In the genomic region with DNA sequence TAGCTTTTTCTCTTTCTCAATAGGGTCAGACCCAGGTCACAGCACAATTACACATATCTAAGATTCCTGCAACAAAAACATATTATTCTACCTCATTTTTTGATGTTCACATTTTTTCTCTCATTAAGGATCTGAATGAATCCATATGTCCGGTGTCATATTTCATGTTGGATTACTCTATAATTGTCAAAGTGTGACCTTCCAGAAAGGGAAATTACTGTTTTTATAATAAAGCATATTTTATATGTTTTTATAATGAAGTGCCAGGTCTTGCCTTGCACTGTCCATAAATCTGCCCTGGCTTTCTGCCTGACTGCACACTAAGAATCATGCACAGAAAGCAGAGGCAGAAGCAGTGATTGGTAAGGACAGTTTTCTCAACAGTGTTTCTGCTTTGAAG, we compare ENCODE assay signal across 16 cellular contexts.
A peak's percentile ranks its signal among the peaks of the same experiment; 100 is the strongest.
DNase-seq lines count a peak whose midpoint lies in the region; ATAC-seq, FAIRE-seq and TF ChIP-seq lines count a peak whose summit lies in the region.
"Had no signal": no experiment of that assay in that cellular context is flagged by ENCODE, and none has a peak within 500 bp of the region (broad histone marks: within the 10 kb centered on the region; RNA-seq: fewer than 3 reads in every experiment).

No MANE protein-coding gene starts in this region.

- FAIRE-seq in H54 (lab: Jason Lieb, UNC): peak; percentile 30

- no peaks in the 10 kb centered on the region for H3K9me2 ChIP-seq in GM23338 (ENCODE audit: insufficient read depth)

- TF ChIP-seq CTCF in GM23338 (conservative IDR thresholded peaks at IDR 0.05; ENCODE audit: low read depth in 2 of 2): no peak

- H4K20me1 ChIP-seq in GM23338 (replicated peaks; ENCODE audit: insufficient read depth): no peaks in the 10 kb centered on the region

- no peak overlapping the region for H3K27ac Mint-ChIP-seq in GM23338
- H3K27ac Mint-ChIP-seq: activated T-helper 1 cell treated with anti-CD3 and anti-CD28 coated beads, Interleukin-12 subunit alpha, Interleukin-12 subunit beta, Interleukin-2, Interleukin-4 antibody, amounts not matched to agents 30 ng/mL and 10 ng/mL and 1 ng/mL, durations not matched to agents 14 hours and 24 hours and 36 hours had no signal

- no peak overlapping the region for H3K27ac ChIP-seq in SK-N-MC
- no peak overlapping the region for H3K27ac ChIP-seq in GM23338 (ENCODE audit: low read depth)
- H3K27ac ChIP-seq: ascending aorta had no signal

- no peaks in the 10 kb centered on the region for H3F3A ChIP-seq in GM23338 (replicated peaks; ENCODE audit: low read depth)

- H3K27me3 ChIP-seq in GM23338 (ENCODE audit: insufficient read depth): no peaks in the 10 kb centered on the region
- H3K27me3 ChIP-seq: ascending aorta had no signal

- peaks cover 5% of the 10 kb centered on the region for H3K4me1 Mint-ChIP-seq in GM23338

- no peaks in the 10 kb centered on the region for H3K79me2 ChIP-seq in GM23338 (replicated peaks; ENCODE audit: insufficient read depth)

- peaks cover 3% of the 10 kb centered on the region; the same call in 2 of the 3 replicates for H3K36me3 Mint-ChIP-seq in GM23338 (ENCODE audit: low read depth)

- ATAC-seq in HG03565 (IDR thresholded peaks at IDR 0.05; ENCODE audit: unreplicated experiment) (no peak), GM18517 (IDR thresholded peaks at IDR 0.05; ENCODE audit: unreplicated experiment) (no peak), GM23338 (no peak)

- no peaks in the 10 kb centered on the region for H3K27me3 Mint-ChIP-seq in GM23338 (ENCODE audit: insufficient read depth, low read depth, poor library complexity)

- H3K4me1 ChIP-seq in GM23338 (ENCODE audit: insufficient read depth): no peaks in the 10 kb centered on the region
- H3K4me1 ChIP-seq: ascending aorta, HAP-1 had no signal

- H2AFZ ChIP-seq in GM23338: no peak overlapping the region

- 0 out of 2 replicates have a peak overlapping the region, but pooled peaks have one; percentile 4 for H3K4me3 ChIP-seq in SK-N-MC
- H3K4me3 ChIP-seq in GM23338: no peak overlapping the region
- H3K4me3 ChIP-seq: ascending aorta, HAP-1 had no signal

- H3K9ac ChIP-seq in SK-N-MC (ENCODE audit: insufficient read length): no peak overlapping the region

- no peak overlapping the region for H3K4me2 ChIP-seq in GM23338

- TF ChIP-seq POLR2A in H54 (IDR thresholded peaks at IDR 0.05; ENCODE audit: low read depth, low read length): no peak

- DNase-seq in AG08396 (ENCODE audit: low spot score): peak; percentile 7
- DNase-seq in H54 (ENCODE audit: insufficient read length, low spot score): no peak
- DNase-seq in SK-N-MC (ENCODE audit: low read depth, low spot score): no peak
- peak; percentile 53 for DNase-seq in glomerular visceral epithelial cell (ENCODE audit: extremely low spot score)
- no peak for DNase-seq in Kasumi-1 (lab: John Stamatoyannopoulos, UW)
- no peak for DNase-seq in GM23338 (ENCODE audit: low spot score)
- DNase-seq: activated CD4-positive, alpha-beta T cell treated with anti-CD3 and anti-CD28 coated beads, Interleukin-2, amount 50 U/mL, for 48 hours; NCI-H1048; NCI-H526; SHP77; stimulated activated CD4-positive, alpha-beta T cell treated with anti-CD3 and anti-CD28 coated beads, Interleukin-4, amount 100 ng/mL, for 1 hour had no signal

- H3K9me3 Mint-ChIP-seq in GM23338: no peaks in the 10 kb centered on the region
- H3K9me3 Mint-ChIP-seq: activated T-helper 1 cell treated with anti-CD3 and anti-CD28 coated beads, Interleukin-12 subunit alpha, Interleukin-12 subunit beta, Interleukin-2, Interleukin-4 antibody, amounts not matched to agents 30 ng/mL and 10 ng/mL and 1 ng/mL, durations not matched to agents 14 hours and 24 hours and 36 hours had no signal

- no peak overlapping the region for H3K4me3 Mint-ChIP-seq in GM23338
- H3K4me3 Mint-ChIP-seq: activated T-helper 1 cell treated with anti-CD3 and anti-CD28 coated beads, Interleukin-12 subunit alpha, Interleukin-12 subunit beta, Interleukin-2, Interleukin-4 antibody, amounts not matched to agents 30 ng/mL and 10 ng/mL and 1 ng/mL, durations not matched to agents 14 hours and 24 hours and 36 hours had no signal

- no peaks in the 10 kb centered on the region for H3K9me3 ChIP-seq in SK-N-MC (ENCODE audit: low read depth, low read length)
- H3K9me3 ChIP-seq: ascending aorta, HAP-1 had no signal

- no peaks in the 10 kb centered on the region for H3K36me3 ChIP-seq in SK-N-MC (ENCODE audit: insufficient read depth, low read length)
- H3K36me3 ChIP-seq in GM23338 (ENCODE audit: insufficient read depth): peaks cover 4% of the 10 kb centered on the region; the same call in 1 of the 2 replicates
- H3K36me3 ChIP-seq: ascending aorta, HAP-1 had no signal

TF ChIP-seq in GM23338, 12 proteins besides CTCF, POLR2A, EP300 and RAD21:
- no peak for TF ChIP-seq STAT1 (IDR thresholded peaks at IDR 0.05; ENCODE audit: unreplicated experiment)
- TF ChIP-seq, protein P1, sequence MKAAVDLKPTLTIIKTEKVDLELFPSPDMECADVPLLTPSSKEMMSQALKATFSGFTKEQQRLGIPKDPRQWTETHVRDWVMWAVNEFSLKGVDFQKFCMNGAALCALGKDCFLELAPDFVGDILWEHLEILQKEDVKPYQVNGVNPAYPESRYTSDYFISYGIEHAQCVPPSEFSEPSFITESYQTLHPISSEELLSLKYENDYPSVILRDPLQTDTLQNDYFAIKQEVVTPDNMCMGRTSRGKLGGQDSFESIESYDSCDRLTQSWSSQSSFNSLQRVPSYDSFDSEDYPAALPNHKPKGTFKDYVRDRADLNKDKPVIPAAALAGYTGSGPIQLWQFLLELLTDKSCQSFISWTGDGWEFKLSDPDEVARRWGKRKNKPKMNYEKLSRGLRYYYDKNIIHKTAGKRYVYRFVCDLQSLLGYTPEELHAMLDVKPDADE (IDR thresholded peaks at IDR 0.05): no peak
- TF ChIP-seq CREB1 (CRISPR knock-in tag; IDR thresholded peaks at IDR 0.05; ENCODE audit: low read depth): no peak
- TF ChIP-seq ZNF331 (CRISPR knock-in tag; IDR thresholded peaks at IDR 0.05; ENCODE audit: low read depth): no peak
- TF ChIP-seq EZH2 (IDR thresholded peaks at IDR 0.05; ENCODE audit: low read depth, unreplicated experiment): no peak
- no peak for TF ChIP-seq NANOG (IDR thresholded peaks at IDR 0.05; ENCODE audit: borderline replicate concordance)
- no peak for TF ChIP-seq EZH2phosphoT487 (IDR thresholded peaks at IDR 0.05; ENCODE audit: unreplicated experiment)
- TF ChIP-seq, protein P2, sequence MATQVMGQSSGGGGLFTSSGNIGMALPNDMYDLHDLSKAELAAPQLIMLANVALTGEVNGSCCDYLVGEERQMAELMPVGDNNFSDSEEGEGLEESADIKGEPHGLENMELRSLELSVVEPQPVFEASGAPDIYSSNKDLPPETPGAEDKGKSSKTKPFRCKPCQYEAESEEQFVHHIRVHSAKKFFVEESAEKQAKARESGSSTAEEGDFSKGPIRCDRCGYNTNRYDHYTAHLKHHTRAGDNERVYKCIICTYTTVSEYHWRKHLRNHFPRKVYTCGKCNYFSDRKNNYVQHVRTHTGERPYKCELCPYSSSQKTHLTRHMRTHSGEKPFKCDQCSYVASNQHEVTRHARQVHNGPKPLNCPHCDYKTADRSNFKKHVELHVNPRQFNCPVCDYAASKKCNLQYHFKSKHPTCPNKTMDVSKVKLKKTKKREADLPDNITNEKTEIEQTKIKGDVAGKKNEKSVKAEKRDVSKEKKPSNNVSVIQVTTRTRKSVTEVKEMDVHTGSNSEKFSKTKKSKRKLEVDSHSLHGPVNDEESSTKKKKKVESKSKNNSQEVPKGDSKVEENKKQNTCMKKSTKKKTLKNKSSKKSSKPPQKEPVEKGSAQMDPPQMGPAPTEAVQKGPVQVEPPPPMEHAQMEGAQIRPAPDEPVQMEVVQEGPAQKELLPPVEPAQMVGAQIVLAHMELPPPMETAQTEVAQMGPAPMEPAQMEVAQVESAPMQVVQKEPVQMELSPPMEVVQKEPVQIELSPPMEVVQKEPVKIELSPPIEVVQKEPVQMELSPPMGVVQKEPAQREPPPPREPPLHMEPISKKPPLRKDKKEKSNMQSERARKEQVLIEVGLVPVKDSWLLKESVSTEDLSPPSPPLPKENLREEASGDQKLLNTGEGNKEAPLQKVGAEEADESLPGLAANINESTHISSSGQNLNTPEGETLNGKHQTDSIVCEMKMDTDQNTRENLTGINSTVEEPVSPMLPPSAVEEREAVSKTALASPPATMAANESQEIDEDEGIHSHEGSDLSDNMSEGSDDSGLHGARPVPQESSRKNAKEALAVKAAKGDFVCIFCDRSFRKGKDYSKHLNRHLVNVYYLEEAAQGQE (IDR thresholded peaks at IDR 0.05; ENCODE audit: unreplicated experiment): no peak
- TF ChIP-seq ZNF114 (CRISPR knock-in tag; IDR thresholded peaks at IDR 0.05): no peak

Comparison
In these comparisons a context has a peak if more than half of its experiments do, and no peak if none do; other contexts are left out.
1. DNase-seq: peak in AG08396 (single experiment) and glomerular visceral epithelial cell (single experiment); none in H54 (single experiment), SK-N-MC (single experiment), Kasumi-1 (0 of 2) and GM23338 (single experiment).